In genomic region chr18:51390695-51391094, GRCh38 we compare ENCODE assay signal across 2 cellular contexts.
TF ChIP-seq lines count a peak whose summit lies in the region.

No MANE protein-coding gene starts in this region.

TF ChIP-seq in SK-N-SH treated with all-trans-retinoic acid at 6 μM for 48 hours, 23 proteins besides CTCF, POLR2A, EP300 and RAD21 (continued from another document):
- TF ChIP-seq POU6F1 (CRISPR knock-in tag; IDR thresholded peaks at IDR 0.05; ENCODE audit: borderline replicate concordance, low read depth), result no peak
- no peak for TF ChIP-seq BACH2 (CRISPR knock-in tag; IDR thresholded peaks at IDR 0.05; ENCODE audit: borderline replicate concordance)
- TF ChIP-seq ZNF565 (CRISPR knock-in tag; conservative IDR thresholded peaks at IDR 0.05; ENCODE audit: low read depth), result no peak
- no peak for TF ChIP-seq SNAI2 (CRISPR knock-in tag; IDR thresholded peaks at IDR 0.05)
- TF ChIP-seq CREB5 (CRISPR knock-in tag; IDR thresholded peaks at IDR 0.05; ENCODE audit: low read depth), result 0 out of 2 replicates have a peak, but pooled peaks have one; percentile 18

TF ChIP-seq in SK-N-SH, 30 proteins besides CTCF, POLR2A, EP300 and RAD21 (continued from another document):
- TF ChIP-seq REST (IDR thresholded peaks at IDR 0.05; ENCODE audit: low read depth, low read length), result no peak
- no peak for TF ChIP-seq SMC3 (IDR thresholded peaks at IDR 0.05; ENCODE audit: low read depth, low read length)
- TF ChIP-seq GATA2 (CRISPR knock-in tag; IDR thresholded peaks at IDR 0.05), result no peak
- no peak for TF ChIP-seq NFIC (IDR thresholded peaks at IDR 0.05; ENCODE audit: borderline replicate concordance)
